ENCODE assay signal across 38 cellular contexts in the genomic region with DNA sequence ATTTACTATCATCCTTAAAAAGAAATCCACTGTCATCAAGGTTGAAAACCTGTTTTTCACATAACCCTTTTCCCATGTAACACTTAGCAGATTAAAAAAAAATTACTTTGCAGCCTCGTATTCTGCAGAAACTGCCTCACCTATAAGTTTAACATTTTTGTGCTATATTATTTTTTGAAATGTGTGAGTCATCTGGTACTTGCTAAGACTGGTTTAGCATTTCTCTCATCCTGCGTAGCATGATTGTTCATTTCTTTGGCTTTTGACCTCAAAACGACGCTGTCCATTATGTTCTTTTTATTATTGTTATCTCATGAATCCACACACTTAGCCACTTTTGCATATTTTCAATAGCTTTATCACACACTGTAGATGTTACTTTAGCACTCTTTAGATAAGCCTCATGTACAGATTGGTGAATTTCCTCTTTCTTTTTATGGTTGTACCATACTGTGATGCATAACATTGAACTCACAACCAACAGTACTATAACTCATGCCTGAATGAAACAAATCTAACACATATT.
"Had no signal": no experiment of that assay in that cellular context is flagged by ENCODE, and none has a peak within 500 bp of the region (broad histone marks: within the 10 kb centered on the region; RNA-seq: fewer than 3 reads in every experiment).

No MANE protein-coding gene starts in this region.

- H3K9me3 ChIP-seq: body of pancreas, colonic mucosa had no signal

- H3K4me2 ChIP-seq: KMS-11 had no signal

- H3K27me3 Mint-ChIP-seq: activated CD8-positive, alpha-beta T cell treated with anti-CD3 and anti-CD28 coated beads for 36 hours; activated naive CD4-positive, alpha-beta T cell treated with anti-CD3 and anti-CD28 coated beads, Interleukin-2, amount 50 U/mL, for 24 hours; activated naive CD8-positive, alpha-beta T cell treated with anti-CD3 and anti-CD28 coated beads, Interleukin-2, amount 10 ng/mL, durations not matched to agents 7 days and 5 days; activated T-helper 17 cell treated with anti-CD3 and anti-CD28 coated beads, Interleukin-2, amount 50 U/mL, for 72 hours; T-cell; T-helper 17 cell had no signal

- H3K9ac ChIP-seq: KMS-11 had no signal

- DNase-seq: activated CD4-positive, alpha-beta T cell treated with anti-CD3 and anti-CD28 coated beads for 1 hour; activated CD4-positive, alpha-beta T cell treated with anti-CD3 and anti-CD28 coated beads for 48 hours; activated CD4-positive, alpha-beta T cell treated with anti-CD3 and anti-CD28 coated beads, Interleukin-2, amount 50 U/mL, for 4 hours; activated CD4-positive, CD25-positive, alpha-beta regulatory T cell; activated CD8-positive, alpha-beta T cell treated with anti-CD3 and anti-CD28 coated beads for 36 hours; activated effector memory CD4-positive, alpha-beta T cell treated with anti-CD3 and anti-CD28 coated beads, Interleukin-2, amount 50 U/mL, for 16 hours; activated naive CD4-positive, alpha-beta T cell treated with Interleukin-2 at 50 U/mL for 16 hours; activated naive CD8-positive, alpha-beta T cell treated with anti-CD3 and anti-CD28 coated beads, Interleukin-2, amount 10 ng/mL, durations not matched to agents 7 days and 5 days; activated T-cell treated with anti-CD3 and anti-CD28 coated beads, Interleukin-2, amount 50 U/mL, for 1 hour; activated T-cell treated with anti-CD3 and anti-CD28 coated beads, Interleukin-2, amount 50 U/mL, for 72 hours; body of pancreas; central memory CD4-positive, alpha-beta T cell; colonic mucosa; MM.1S; MV-4-11; NCI-H1092; NCI-H1417; NCI-H146; NCI-H187; NCI-H2029 treated with DMSO at 0.1 percent for 48 hours; NCI-H2107; NCI-H2171 treated with DMSO at 0.1 percent for 48 hours; NCI-H2227 treated with DMSO at 0.1 percent for 48 hours; NCI-H446; NCI-H510A treated with DMSO at 0.1 percent for 48 hours; NCI-H526 treated with DMSO at 0.1 percent for 48 hours; PC-3; Peyer's patch; RPMI8226; SIG-M5; T-cell; T-helper 17 cell; T-helper 9 cell had no signal

- H3K27me3 ChIP-seq: body of pancreas, colonic mucosa, Peyer's patch had no signal

- H3K4me3 ChIP-seq: body of pancreas, colonic mucosa, Peyer's patch had no signal

- H3K27ac ChIP-seq: body of pancreas, colonic mucosa, KMS-11, Peyer's patch, VCaP had no signal

- H3K4me1 ChIP-seq: body of pancreas, colonic mucosa, Peyer's patch had no signal

- H3K4me3 Mint-ChIP-seq: activated CD8-positive, alpha-beta T cell treated with anti-CD3 and anti-CD28 coated beads for 36 hours; activated naive CD4-positive, alpha-beta T cell treated with anti-CD3 and anti-CD28 coated beads, Interleukin-2, amount 50 U/mL, for 24 hours; activated naive CD8-positive, alpha-beta T cell treated with anti-CD3 and anti-CD28 coated beads, Interleukin-2, amount 10 ng/mL, durations not matched to agents 7 days and 5 days; activated T-cell treated with anti-CD3 and anti-CD28 coated beads, Interleukin-2, amount 50 U/mL, for 72 hours; activated T-helper 17 cell treated with anti-CD3 and anti-CD28 coated beads, Interleukin-2, amount 50 U/mL, for 72 hours; T-cell; T-helper 17 cell had no signal

- H3K4me1 Mint-ChIP-seq: activated naive CD4-positive, alpha-beta T cell treated with anti-CD3 and anti-CD28 coated beads, Interleukin-2, amount 50 U/mL, for 24 hours; activated naive CD8-positive, alpha-beta T cell treated with anti-CD3 and anti-CD28 coated beads, Interleukin-2, amount 10 ng/mL, durations not matched to agents 7 days and 5 days; activated T-helper 17 cell treated with anti-CD3 and anti-CD28 coated beads, Interleukin-2, amount 50 U/mL, for 72 hours; T-cell; T-helper 17 cell had no signal

- H3K27ac Mint-ChIP-seq: activated CD8-positive, alpha-beta T cell treated with anti-CD3 and anti-CD28 coated beads for 36 hours; activated naive CD4-positive, alpha-beta T cell treated with anti-CD3 and anti-CD28 coated beads, Interleukin-2, amount 50 U/mL, for 24 hours; activated naive CD8-positive, alpha-beta T cell treated with anti-CD3 and anti-CD28 coated beads, Interleukin-2, amount 10 ng/mL, durations not matched to agents 7 days and 5 days; activated T-cell treated with anti-CD3 and anti-CD28 coated beads, Interleukin-2, amount 50 U/mL, for 72 hours; activated T-helper 17 cell treated with anti-CD3 and anti-CD28 coated beads, Interleukin-2, amount 50 U/mL, for 72 hours; T-cell; T-helper 17 cell had no signal

- H3K36me3 ChIP-seq: colonic mucosa, Peyer's patch had no signal

- H3K36me3 Mint-ChIP-seq: activated naive CD4-positive, alpha-beta T cell treated with anti-CD3 and anti-CD28 coated beads, Interleukin-2, amount 50 U/mL, for 24 hours; activated naive CD8-positive, alpha-beta T cell treated with anti-CD3 and anti-CD28 coated beads, Interleukin-2, amount 10 ng/mL, durations not matched to agents 7 days and 5 days; T-cell had no signal

- FAIRE-seq: astrocyte had no signal
